ENCODE assay signal across 9 cellular contexts in the genomic region with DNA sequence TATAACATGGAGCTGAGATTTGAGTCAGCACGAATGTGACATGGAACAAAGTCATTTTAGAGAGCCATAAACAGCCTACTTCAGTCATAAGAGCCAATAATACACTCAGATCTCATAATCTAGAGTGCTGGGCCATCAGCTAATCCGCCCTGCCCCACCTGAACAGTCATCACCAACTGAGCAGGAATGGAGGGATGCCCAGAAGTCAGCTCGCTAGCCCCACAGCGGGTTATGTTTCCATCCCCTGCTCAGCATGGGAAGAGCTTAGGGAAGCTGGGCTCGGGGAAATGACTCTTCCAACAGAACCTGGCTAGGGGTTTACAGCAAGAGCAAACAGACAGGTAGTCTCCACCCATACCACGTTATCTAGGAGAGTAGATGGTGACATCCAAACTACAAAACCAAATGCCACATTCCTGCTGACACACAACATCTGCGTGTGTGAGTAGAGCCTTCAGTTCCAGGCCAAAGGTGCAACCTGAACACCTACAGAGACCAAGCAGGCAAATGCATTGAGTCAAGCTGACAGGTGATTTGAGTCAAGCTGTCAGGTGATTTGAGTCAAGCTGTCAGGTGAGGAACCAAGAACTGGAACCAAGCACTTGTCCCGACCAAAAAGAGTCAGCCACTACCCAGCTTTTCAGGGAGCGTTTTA. TPM values are rescaled to one million over a fixed set of nuclear protein-coding genes. Genes with fewer than 3 reads are reported as not detected.
A peak's percentile ranks its signal among the peaks of the same experiment; 100 is the strongest.
DNase-seq lines count a peak whose midpoint lies in the region; ATAC-seq and TF ChIP-seq lines count a peak whose summit lies in the region.
"Had no signal": no experiment of that assay in that cellular context is flagged by ENCODE, and none has a peak within 500 bp of the region (broad histone marks: within the 10 kb centered on the region; RNA-seq: fewer than 3 reads in every experiment).

No MANE protein-coding gene starts in this region.

- POLR2A ChIA-PET in MCF 10A (lab: Yijun Ruan, JAX) = interaction anchor here (0.7 to 5.5 kb wide), 6 partner anchors 17 to 169 kb away, joined by 4 to 47 read pairs (median 27); partner anchors contain the start of genes DHRS7B, NATD1 and USP22
- POLR2A ChIA-PET in activated CD8-positive, alpha-beta T cell treated with anti-CD3 and anti-CD28 coated beads, Interleukin-2, amount 10 ng/mL, durations not matched to agents 7 days and 5 days (lab: Charles Lee) = interaction anchor here (0.6 to 1.1 kb wide), 2 partner anchors 21 to 169 kb away, joined by 3 read pairs; partner anchors contain the start of gene USP22

- DNase-seq in MCF 10A (ENCODE audit: unreplicated experiment) (no peak), breast epithelium (ENCODE audit: low spot score in 2 of 2) (no peak), lower lobe of right lung (no peak), vagina (ENCODE audit: extremely low spot score in 2 of 2) (no peak), iPS-NIHi11 (ENCODE audit: low spot score) (no peak), NCI-H2171 (lab: John Stamatoyannopoulos, UW) (no peak)
- DNase-seq in activated CD8-positive, alpha-beta T cell treated with anti-CD3 and anti-CD28 coated beads, Interleukin-2, amount 10 ng/mL, durations not matched to agents 7 days and 5 days = no peak
- DNase-seq: activated CD8-positive, alpha-beta memory T cell treated with anti-CD3 and anti-CD28 coated beads for 24 hours had no signal

- ATAC-seq in activated CD8-positive, alpha-beta T cell treated with anti-CD3 and anti-CD28 coated beads, Interleukin-2, amount 10 ng/mL, durations not matched to agents 7 days and 5 days = no peak
- ATAC-seq in lower lobe of right lung (no peak), GM18519 (IDR thresholded peaks at IDR 0.05; ENCODE audit: low FRiP score, unreplicated experiment) (no peak)

- peaks cover 5 to 18% of the 10 kb centered on the region in 2 donors for H3K4me1 ChIP-seq in breast epithelium
- peaks cover 64% of the 10 kb centered on the region for H3K4me1 ChIP-seq in lower lobe of right lung
- peaks cover 67% of the 10 kb centered on the region for H3K4me1 ChIP-seq in vagina

- TF ChIP-seq CTCF in MCF 10A (IDR thresholded peaks at IDR 0.05; ENCODE audit: unreplicated experiment) = no peak
- no peak for TF ChIP-seq CTCF in breast epithelium (IDR thresholded peaks at IDR 0.05)
- no peak for TF ChIP-seq CTCF in lower lobe of right lung (IDR thresholded peaks at IDR 0.05)
- TF ChIP-seq CTCF in vagina (IDR thresholded peaks at IDR 0.05) = no peak

- peaks cover 34% of the 10 kb centered on the region for H3K4me1 Mint-ChIP-seq in MCF 10A (ENCODE audit: insufficient read depth, unreplicated experiment)
- peaks cover 42% of the 10 kb centered on the region for H3K4me1 Mint-ChIP-seq in activated CD8-positive, alpha-beta T cell treated with anti-CD3 and anti-CD28 coated beads, Interleukin-2, amount 10 ng/mL, durations not matched to agents 7 days and 5 days (ENCODE audit: low read depth)

- CTCF ChIA-PET in MCF 10A (lab: Yijun Ruan, JAX) = interaction anchor here (0.5 to 3.0 kb wide), 13 partner anchors 10 to 302 kb away, joined by 3 to 15 read pairs (median 3); no protein-coding TSS in a partner anchor
- CTCF ChIA-PET in activated CD8-positive, alpha-beta T cell treated with anti-CD3 and anti-CD28 coated beads, Interleukin-2, amount 10 ng/mL, durations not matched to agents 7 days and 5 days (lab: Charles Lee) = interaction anchor here (0.9 to 5.0 kb wide), 5 partner anchors 65 to 168 kb away, joined by 3 to 19 read pairs (median 4); partner anchors contain the start of gene USP22

- peaks cover 19% of the 10 kb centered on the region for H3K36me3 Mint-ChIP-seq in MCF 10A (ENCODE audit: insufficient read depth, unreplicated experiment)
- H3K36me3 Mint-ChIP-seq in activated CD8-positive, alpha-beta T cell treated with anti-CD3 and anti-CD28 coated beads, Interleukin-2, amount 10 ng/mL, durations not matched to agents 7 days and 5 days (ENCODE audit: low read depth) = peaks cover 22% of the 10 kb centered on the region

- no peak overlapping the region for H3K27ac ChIP-seq in breast epithelium
- no peak overlapping the region for H3K27ac ChIP-seq in lower lobe of right lung
- H3K27ac ChIP-seq in vagina = peak overlapping the region; percentile 5

- no peak for TF ChIP-seq POLR2A in breast epithelium (IDR thresholded peaks at IDR 0.05)
- no peak for TF ChIP-seq POLR2A in vagina (IDR thresholded peaks at IDR 0.05)

- no peaks in the 10 kb centered on the region for H3K9me3 Mint-ChIP-seq in MCF 10A (ENCODE audit: unreplicated experiment)
- no peaks in the 10 kb centered on the region for H3K9me3 Mint-ChIP-seq in activated CD8-positive, alpha-beta T cell treated with anti-CD3 and anti-CD28 coated beads, Interleukin-2, amount 10 ng/mL, durations not matched to agents 7 days and 5 days (ENCODE audit: insufficient read depth)

- H3K4me3 ChIP-seq in breast epithelium (peak overlapping the region in 1 of 3 donors; percentile 96), lower lobe of right lung (peak overlapping the region; percentile 100), vagina (peak overlapping the region in 1 of 2 donors; percentile 85)

- H3K27me3 ChIP-seq in breast epithelium (no peaks in the 10 kb centered on the region), lower lobe of right lung (ENCODE audit: low read depth) (no peaks in the 10 kb centered on the region), vagina (no peaks in the 10 kb centered on the region)

- no peaks in the 10 kb centered on the region for H3K27me3 Mint-ChIP-seq in MCF 10A (ENCODE audit: insufficient read depth, unreplicated experiment)
- no peaks in the 10 kb centered on the region for H3K27me3 Mint-ChIP-seq in activated CD8-positive, alpha-beta T cell treated with anti-CD3 and anti-CD28 coated beads, Interleukin-2, amount 10 ng/mL, durations not matched to agents 7 days and 5 days (ENCODE audit: low read depth)

- H3K27ac Mint-ChIP-seq in MCF 10A (ENCODE audit: low read depth, unreplicated experiment) = no peak overlapping the region
- no peak overlapping the region for H3K27ac Mint-ChIP-seq in activated CD8-positive, alpha-beta T cell treated with anti-CD3 and anti-CD28 coated beads, Interleukin-2, amount 10 ng/mL, durations not matched to agents 7 days and 5 days

- intact Hi-C loops in MCF 10A (cut with micrococcal nuclease) (loop anchor here (5.0 kb wide), 2 partner anchors 75 to 170 kb away; partner anchors contain the start of gene USP22), breast epithelium (cut with DNase I; ENCODE audit: low total_unique reads) (no loop called here), lower lobe of right lung (cut with DNase I) (no loop called here), vagina (cut with DNase I) (loop anchor here (10.0 kb wide), 2 partner anchors 47 to 87 kb away; partner anchors contain the start of gene DHRS7B)

- H3K4me3 Mint-ChIP-seq in MCF 10A (ENCODE audit: unreplicated experiment) = peak overlapping the region; percentile 88
- H3K4me3 Mint-ChIP-seq in activated CD8-positive, alpha-beta T cell treated with anti-CD3 and anti-CD28 coated beads, Interleukin-2, amount 10 ng/mL, durations not matched to agents 7 days and 5 days = peak overlapping the region; percentile 93

- H3K36me3 ChIP-seq in breast epithelium (no peaks in the 10 kb centered on the region), lower lobe of right lung (peaks cover 34% of the 10 kb centered on the region), vagina (peaks cover 0 to 15% of the 10 kb centered on the region in 2 donors)

- H3K9me3 ChIP-seq in breast epithelium (no peaks in the 10 kb centered on the region), lower lobe of right lung (no peaks in the 10 kb centered on the region), vagina (no peaks in the 10 kb centered on the region)

- no TSS peak for BruUV-seq in MCF 10A (replicated peaks; lab: Mats Ljungman, UMichigan)

RNA-seq across cellular contexts. Expression of gene TMEM11, which starts 2.0 kb away (rescaled TPM):
- total RNA-seq in MCF 10A (2022) (27.8 and 33.5 TPM in 2 replicates), breast epithelium (10 to 100 TPM; 28.1 to 34.1 (median 33.1) TPM), lower lobe of right lung (20.2 TPM), vagina (30.2 TPM)
- total RNA-seq in activated CD8-positive, alpha-beta T cell treated with anti-CD3 and anti-CD28 coated beads, Interleukin-2, amount 10 ng/mL, durations not matched to agents 7 days and 5 days = 10 to 100 TPM; 22.2 to 27.7 TPM

RNA-seq across cellular contexts. Expression of gene NATD1, which starts 41.3 kb away (rescaled TPM):
- total RNA-seq in MCF 10A (2022) (2.3 and 2.5 TPM in 2 replicates), breast epithelium (10 to 100 TPM in 1 of 3 donors, 1 to 10 TPM in 2; 8.2 to 11.8 (median 8.6) TPM), lower lobe of right lung (15.7 TPM), vagina (4.2 TPM)
- 1 to 10 TPM; 1.1 to 1.3 TPM for total RNA-seq in activated CD8-positive, alpha-beta T cell treated with anti-CD3 and anti-CD28 coated beads, Interleukin-2, amount 10 ng/mL, durations not matched to agents 7 days and 5 days

Comparison
In these comparisons a context has a peak if more than half of its experiments do, and no peak if none do; other contexts are left out.
1. intact Hi-C loops: an anchor here in MCF 10A (5.0 kb wide) and vagina (10.0 kb wide); none called in breast epithelium and lower lobe of right lung.